ENCODE assay signal across 8 cellular contexts in the genomic region with DNA sequence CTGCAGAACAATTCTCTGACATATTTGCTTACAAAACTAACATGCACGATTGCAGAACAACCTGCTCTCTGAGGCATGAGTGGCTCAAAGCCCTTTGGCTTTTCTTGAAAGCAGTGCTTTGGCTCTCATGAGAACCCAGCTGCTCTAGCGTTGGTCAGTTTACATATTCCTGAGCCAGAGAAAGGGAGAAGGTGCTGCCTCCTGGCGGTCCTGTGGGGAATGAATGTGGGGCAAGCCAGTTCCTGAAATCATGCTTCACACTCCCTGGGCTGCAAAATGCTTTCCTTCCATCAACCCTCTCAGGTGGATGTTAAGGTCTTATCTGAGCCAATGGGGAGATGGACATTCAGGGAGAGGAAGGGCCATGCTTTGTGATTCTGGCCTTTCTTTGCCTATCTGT.
DNase-seq lines count a peak whose midpoint lies in the region; ATAC-seq and TF ChIP-seq lines count a peak whose summit lies in the region.

No MANE protein-coding gene starts in this region.

- no peaks in the 10 kb centered on the region for H3K27me3 ChIP-seq in Caco-2 (replicated peaks; ENCODE audit: control insufficient read depth, insufficient read depth, low read length)
- no peaks in the 10 kb centered on the region for H3K27me3 ChIP-seq in SJSA1 (replicated peaks)
- H3K27me3 ChIP-seq in right cardiac atrium (ENCODE audit: control insufficient read depth, insufficient read depth): no peaks in the 10 kb centered on the region

- no peak overlapping the region for H3K4me3 Mint-ChIP-seq in Caco-2 (ENCODE audit: unreplicated experiment)
- no peak overlapping the region for H3K4me3 Mint-ChIP-seq in activated naive CD8-positive, alpha-beta T cell treated with anti-CD3 and anti-CD28 coated beads, Interleukin-2, amount 10 ng/mL, durations not matched to agents 7 days and 5 days

- H3K36me3 ChIP-seq in Caco-2 (ENCODE audit: control insufficient read depth, insufficient read depth, low read length) (no peaks in the 10 kb centered on the region), SJSA1 (no peaks in the 10 kb centered on the region)

- H3K4me1 Mint-ChIP-seq in Caco-2 (ENCODE audit: low read depth, unreplicated experiment): no peaks in the 10 kb centered on the region
- H3K4me1 Mint-ChIP-seq in activated naive CD8-positive, alpha-beta T cell treated with anti-CD3 and anti-CD28 coated beads, Interleukin-2, amount 10 ng/mL, durations not matched to agents 7 days and 5 days: no peaks in the 10 kb centered on the region

- H3K4me1 ChIP-seq in Caco-2: no peaks in the 10 kb centered on the region
- H3K4me1 ChIP-seq in SJSA1 (replicated peaks): no peaks in the 10 kb centered on the region
- H3K4me1 ChIP-seq in right cardiac atrium (ENCODE audit: control insufficient read depth, insufficient read depth, low read length): no peaks in the 10 kb centered on the region

- peak; percentile 31 to 52 for TF ChIP-seq CTCF in Caco-2 (IDR thresholded peaks at IDR 0.05; ENCODE audit: insufficient read depth in 1 of 2, low read depth in 1 of 2, low read length in 1 of 2, severe bottlenecking in 1 of 2, unreplicated experiment in 1 of 2)

- H3K27ac ChIP-seq in SJSA1 (no peak overlapping the region), right cardiac atrium (ENCODE audit: low read length) (no peak overlapping the region)

- H3K36me3 Mint-ChIP-seq in Caco-2 (ENCODE audit: insufficient read depth, unreplicated experiment): no peaks in the 10 kb centered on the region
- no peaks in the 10 kb centered on the region for H3K36me3 Mint-ChIP-seq in activated naive CD8-positive, alpha-beta T cell treated with anti-CD3 and anti-CD28 coated beads, Interleukin-2, amount 10 ng/mL, durations not matched to agents 7 days and 5 days

- no peak for ATAC-seq in activated naive CD8-positive, alpha-beta T cell treated with anti-CD3 and anti-CD28 coated beads, Interleukin-2, amount 10 ng/mL, durations not matched to agents 7 days and 5 days (ENCODE audit: low read depth)
- ATAC-seq in right cardiac atrium: peak in 1 of 2 donors; percentile 52
- ATAC-seq in HG03175 (IDR thresholded peaks at IDR 0.05; ENCODE audit: unreplicated experiment): no peak
- no peak for ATAC-seq in HG03439 (IDR thresholded peaks at IDR 0.05; ENCODE audit: unreplicated experiment)

- intact Hi-C loops in Caco-2 (cut with micrococcal nuclease; ENCODE audit: unreplicated experiment): loop anchor here (2.0 kb wide), 1 partner anchor 114 kb away; no protein-coding TSS in a partner anchor
- intact Hi-C loops in right cardiac atrium (cut with DNase I): loop anchor here in 3 of 4 donors (5.0 to 10.0 kb wide), 3 partner anchors 112 to 122 kb away; a partner anchor contains a TSS

- H3K4me3 ChIP-seq in Caco-2 (ENCODE audit: low read depth, low read length) (no peak overlapping the region), SJSA1 (no peak overlapping the region), right cardiac atrium (ENCODE audit: low read length) (no peak overlapping the region), skeletal muscle cell (ENCODE audit: low read depth, low read length) (no peak overlapping the region)
- H3K4me3 ChIP-seq in Jurkat, Clone E6-1 (ENCODE audit: low read length): no peak overlapping the region

- 9% methylated on average over 3 of the region's 3 CpGs for WGBS in right cardiac atrium

- H3K27me3 Mint-ChIP-seq in Caco-2 (ENCODE audit: insufficient read depth, unreplicated experiment): peaks cover 6% of the 10 kb centered on the region
- peaks cover 29% of the 10 kb centered on the region for H3K27me3 Mint-ChIP-seq in activated naive CD8-positive, alpha-beta T cell treated with anti-CD3 and anti-CD28 coated beads, Interleukin-2, amount 10 ng/mL, durations not matched to agents 7 days and 5 days

- no peaks in the 10 kb centered on the region for H3K9me3 Mint-ChIP-seq in Caco-2 (ENCODE audit: unreplicated experiment)
- peaks cover 8% of the 10 kb centered on the region for H3K9me3 Mint-ChIP-seq in activated naive CD8-positive, alpha-beta T cell treated with anti-CD3 and anti-CD28 coated beads, Interleukin-2, amount 10 ng/mL, durations not matched to agents 7 days and 5 days

- no TSS peak for BruUV-seq in Caco-2 (replicated peaks; lab: Mats Ljungman, UMichigan)

- peak; percentile 37 to 42 for DNase-seq in Caco-2
- DNase-seq in Jurkat, Clone E6-1 (ENCODE audit: low read depth, low spot score): peak; percentile 20
- DNase-seq in SJSA1 (ENCODE audit: low read depth in 1 of 2, low spot score in 2 of 2): peak; percentile 26 to 52
- DNase-seq in activated naive CD8-positive, alpha-beta T cell treated with anti-CD3 and anti-CD28 coated beads, Interleukin-2, amount 10 ng/mL, durations not matched to agents 7 days and 5 days: peak; percentile 55
- DNase-seq in right cardiac atrium: peak; percentile 42 to 77 (median 72)
- peak; percentile 12 for DNase-seq in skeletal muscle cell (ENCODE audit: low read depth)

- POLR2A ChIA-PET in Caco-2 (lab: Charles Lee): no interaction called here
- POLR2A ChIA-PET in activated naive CD8-positive, alpha-beta T cell treated with anti-CD3 and anti-CD28 coated beads, Interleukin-2, amount 10 ng/mL, durations not matched to agents 7 days and 5 days (lab: Charles Lee): no interaction called here

- H3K27ac Mint-ChIP-seq in Caco-2 (ENCODE audit: unreplicated experiment): no peak overlapping the region
- H3K27ac Mint-ChIP-seq in activated naive CD8-positive, alpha-beta T cell treated with anti-CD3 and anti-CD28 coated beads, Interleukin-2, amount 10 ng/mL, durations not matched to agents 7 days and 5 days: no peak overlapping the region

- H3K9me3 ChIP-seq in Caco-2 (no peaks in the 10 kb centered on the region), SJSA1 (replicated peaks) (no peaks in the 10 kb centered on the region), right cardiac atrium (ENCODE audit: control insufficient read depth, low read length) (peaks cover 2% of the 10 kb centered on the region)

- CTCF ChIA-PET in Caco-2 (lab: Charles Lee): interaction anchor here (1.2 kb wide), 1 partner anchor 113 kb away, joined by 5 read pairs; no protein-coding TSS in a partner anchor

Comparison
In these comparisons a context has a peak if more than half of its experiments do, and no peak if none do; other contexts are left out.
1. DNase-seq: peak in every context shown above with its lines; median percentile 72 in right cardiac atrium; 55 in activated naive CD8-positive, alpha-beta T cell treated with anti-CD3 and anti-CD28 coated beads, Interleukin-2, amount 10 ng/mL, durations not matched to agents 7 days and 5 days; 40 in Caco-2; 39 in SJSA1; 20 in Jurkat, Clone E6-1; 12 in skeletal muscle cell.